ENCODE assay signal across 13 cellular contexts in the genomic region with DNA sequence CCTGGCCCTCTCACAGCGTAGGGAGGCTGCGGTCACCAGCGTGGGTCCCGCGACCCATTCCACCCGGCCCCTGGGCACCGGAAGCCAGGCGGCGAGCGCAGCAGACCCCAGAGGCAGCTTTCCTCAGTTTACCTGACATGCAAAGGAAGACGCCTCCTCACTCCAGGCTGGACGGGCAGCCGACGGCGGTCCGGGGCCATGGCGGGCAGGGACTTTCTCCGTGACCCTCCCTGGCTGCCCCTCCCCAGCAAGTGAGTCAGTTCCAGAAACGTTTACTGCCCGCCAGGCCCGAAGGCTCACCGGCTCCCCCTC. TPM values are rescaled to one million over a fixed set of nuclear protein-coding genes. Genes with fewer than 3 reads are reported as not detected.
A peak's percentile ranks its signal among the peaks of the same experiment; 100 is the strongest.
DNase-seq lines count a peak whose midpoint lies in the region; ATAC-seq and TF ChIP-seq lines count a peak whose summit lies in the region.
"Had no signal": no experiment of that assay in that cellular context is flagged by ENCODE, and none has a peak within 500 bp of the region (broad histone marks: within the 10 kb centered on the region; RNA-seq: fewer than 3 reads in every experiment).

No MANE protein-coding gene starts in this region.

- H3K27ac ChIP-seq in HUES6 (ENCODE audit: low read depth, low read length): peak overlapping the region; percentile 61; the same call in 1 of the 2 replicates
- H3K27ac ChIP-seq in skeletal muscle tissue (ENCODE audit: low read depth, low read length): peak overlapping the region; percentile 72
- H3K27ac ChIP-seq: left ventricle myocardium inferior had no signal

- peak overlapping the region; percentile 88 for H3K27ac Mint-ChIP-seq in MCF 10A (ENCODE audit: low read depth, unreplicated experiment)
- H3K27ac Mint-ChIP-seq in stimulated activated naive CD8-positive, alpha-beta T cell treated with anti-CD3 and anti-CD28 coated beads, Interleukin-15, amount 100 ng/mL, for 72 hours: no peak overlapping the region
- H3K27ac Mint-ChIP-seq: B cell had no signal

- BruUV-seq in MCF 10A (replicated peaks; lab: Mats Ljungman, UMichigan): TSS peak; percentile 29

- H3K36me3 ChIP-seq in HUES6 (ENCODE audit: control insufficient read depth, insufficient read depth, low read length) (no peaks in the 10 kb centered on the region), kidney epithelial cell (ENCODE audit: control insufficient read depth, insufficient read depth, low read length) (peaks cover 3% of the 10 kb centered on the region), skeletal muscle tissue (ENCODE audit: control insufficient read depth in 3 of 3, insufficient read depth in 3 of 3, low read length in 3 of 3) (peaks cover 0 to 7% (median 5%) of the 10 kb centered on the region in 3 donors)
- H3K36me3 ChIP-seq: left ventricle myocardium inferior had no signal

- H3K4me1 ChIP-seq in HUES6 (ENCODE audit: control insufficient read depth, insufficient read depth, low read length) (peaks cover 59% of the 10 kb centered on the region), skeletal muscle tissue (ENCODE audit: control insufficient read depth in 3 of 3, insufficient read depth in 3 of 3, low read length in 3 of 3) (peaks cover 6 to 71% (median 23%) of the 10 kb centered on the region in 3 donors)

- H3K9ac ChIP-seq in HUES6 (ENCODE audit: low read length): peak overlapping the region; percentile 23
- H3K9ac ChIP-seq in skeletal muscle tissue (ENCODE audit: low read depth in 1 of 3, low read length in 3 of 3): peak overlapping the region in 1 of 3 donors; percentile 38

- H3K4me3 ChIP-seq in HUES6 (ENCODE audit: low read depth, low read length) (no peak overlapping the region), kidney epithelial cell (ENCODE audit: low read depth, low read length) (peak overlapping the region; percentile 2), skeletal muscle tissue (ENCODE audit: low read length in 3 of 3) (peak overlapping the region in 1 of 3 donors; percentile 32)
- H3K4me3 ChIP-seq: left ventricle myocardium inferior had no signal

- TF ChIP-seq CTCF in MCF 10A (IDR thresholded peaks at IDR 0.05; ENCODE audit: unreplicated experiment) (no peak), kidney epithelial cell (IDR thresholded peaks at IDR 0.05; ENCODE audit: insufficient read depth, low read length, poor library complexity, severe bottlenecking) (no peak)

- intact Hi-C loops in MCF 10A (cut with micrococcal nuclease): loop anchor here (2.0 kb wide), 1 partner anchor 36 kb away; no protein-coding TSS in a partner anchor

- peaks cover 17% of the 10 kb centered on the region for H3K36me3 Mint-ChIP-seq in MCF 10A (ENCODE audit: insufficient read depth, unreplicated experiment)
- H3K36me3 Mint-ChIP-seq: WTC11 had no signal

- no peaks in the 10 kb centered on the region for H3K27me3 ChIP-seq in HUES6 (ENCODE audit: control insufficient read depth, insufficient read depth, low read length)
- no peaks in the 10 kb centered on the region for H3K27me3 ChIP-seq in kidney epithelial cell (ENCODE audit: control insufficient read depth, insufficient read depth, low read length)
- H3K27me3 ChIP-seq in skeletal muscle tissue (ENCODE audit: control insufficient read depth in 3 of 3, insufficient read depth in 3 of 3, low read length in 3 of 3): no peaks in the 10 kb centered on the region

- no peaks in the 10 kb centered on the region for H3K9me3 Mint-ChIP-seq in MCF 10A (ENCODE audit: unreplicated experiment)
- no peaks in the 10 kb centered on the region for H3K9me3 Mint-ChIP-seq in stimulated activated naive CD8-positive, alpha-beta T cell treated with anti-CD3 and anti-CD28 coated beads, Interleukin-15, amount 100 ng/mL, for 72 hours
- H3K9me3 Mint-ChIP-seq: WTC11 had no signal

- H3K4me1 Mint-ChIP-seq in MCF 10A (ENCODE audit: insufficient read depth, unreplicated experiment): peaks cover 22% of the 10 kb centered on the region
- H3K4me1 Mint-ChIP-seq in stimulated activated naive CD8-positive, alpha-beta T cell treated with anti-CD3 and anti-CD28 coated beads, Interleukin-15, amount 100 ng/mL, for 72 hours: peaks cover 45% of the 10 kb centered on the region

- CTCF ChIA-PET in MCF 10A (lab: Yijun Ruan, JAX): interaction anchor here (0.5 to 2.5 kb wide), 3 partner anchors 9 to 69 kb away, joined by 4 to 9 read pairs (median 8); no protein-coding TSS in a partner anchor

- POLR2A ChIA-PET in MCF 10A (lab: Yijun Ruan, JAX): interaction anchor here (0.6 to 4.8 kb wide), 13 partner anchors 9 to 242 kb away, joined by 3 to 73 read pairs (median 13); partner anchors contain the start of genes ATP5F1D, CBARP and GPX4

- DNase-seq in MCF 10A (ENCODE audit: unreplicated experiment) (no peak), kidney epithelial cell (ENCODE audit: low read depth) (no peak), hepatic stellate cell (ENCODE audit: low spot score) (no peak), left lobe of liver (ENCODE audit: low spot score) (no peak), NCI-H226 (no peak)
- no peak for DNase-seq in stimulated activated naive CD8-positive, alpha-beta T cell treated with anti-CD3 and anti-CD28 coated beads, Interleukin-15, amount 100 ng/mL, for 72 hours
- DNase-seq: activated T-cell treated with anti-CD3 and anti-CD28 coated beads, Interleukin-2, amount 50 U/mL, for 48 hours; left ventricle myocardium inferior; SHP77 treated with DMSO at 0.1 percent for 48 hours had no signal

- H3K4me3 Mint-ChIP-seq in MCF 10A (ENCODE audit: unreplicated experiment): peak overlapping the region; percentile 75
- H3K4me3 Mint-ChIP-seq in stimulated activated naive CD8-positive, alpha-beta T cell treated with anti-CD3 and anti-CD28 coated beads, Interleukin-15, amount 100 ng/mL, for 72 hours: no peak overlapping the region
- H3K4me3 Mint-ChIP-seq: WTC11 had no signal

- no peak for ATAC-seq in stimulated activated naive CD8-positive, alpha-beta T cell treated with anti-CD3 and anti-CD28 coated beads, Interleukin-15, amount 100 ng/mL, for 72 hours
- no peak for ATAC-seq in left lobe of liver
- ATAC-seq: WTC11 had no signal

- no peaks in the 10 kb centered on the region for H3K9me3 ChIP-seq in HUES6 (ENCODE audit: control insufficient read depth, insufficient read depth, low read depth, low read length)
- no peaks in the 10 kb centered on the region for H3K9me3 ChIP-seq in skeletal muscle tissue (ENCODE audit: control insufficient read depth in 3 of 3, low read length in 3 of 3)
- H3K9me3 ChIP-seq: left ventricle myocardium inferior had no signal

- no peaks in the 10 kb centered on the region for H3K27me3 Mint-ChIP-seq in MCF 10A (ENCODE audit: insufficient read depth, unreplicated experiment)
- no peaks in the 10 kb centered on the region for H3K27me3 Mint-ChIP-seq in stimulated activated naive CD8-positive, alpha-beta T cell treated with anti-CD3 and anti-CD28 coated beads, Interleukin-15, amount 100 ng/mL, for 72 hours
- H3K27me3 Mint-ChIP-seq: B cell had no signal

RNA-seq across cellular contexts. Expression of gene SBNO2, which starts 5.5 kb away (rescaled TPM):
- 99.6 and 123 TPM in 2 replicates for total RNA-seq in MCF 10A (2022)
- total RNA-seq in kidney epithelial cell: 48.8 and 56.7 TPM in 2 replicates
- 10.4 TPM for total RNA-seq in skeletal muscle tissue
- total RNA-seq in left lobe of liver: 22.6 TPM

RNA-seq across cellular contexts. Expression of gene STK11, which starts 37.1 kb away (rescaled TPM):
- total RNA-seq in MCF 10A (2022): 63.1 and 65.6 TPM in 2 replicates
- total RNA-seq in kidney epithelial cell: 78.3 and 86.5 TPM in 2 replicates
- 51.7 TPM for total RNA-seq in skeletal muscle tissue
- total RNA-seq in left lobe of liver: 33.1 TPM
